In the genomic region with DNA sequence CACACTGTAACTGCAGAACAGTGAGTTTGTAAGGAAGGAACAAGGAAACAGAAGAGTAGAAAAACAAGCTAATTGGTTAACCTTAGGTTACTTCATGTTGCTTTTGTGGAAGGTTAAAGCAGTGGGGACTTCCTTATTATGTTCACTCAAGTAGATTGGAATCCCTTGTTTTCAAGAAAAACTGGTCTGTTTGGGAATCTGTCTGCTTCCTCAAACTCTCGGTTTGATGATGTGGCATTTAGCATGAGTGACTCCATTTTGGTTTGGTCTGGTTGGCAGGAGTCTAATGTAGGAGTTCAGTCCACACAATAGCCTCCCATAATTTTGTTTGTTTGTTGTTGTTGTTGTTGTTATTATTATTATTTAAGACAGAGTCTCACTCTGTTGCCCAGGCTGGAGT, we compare ENCODE assay signal across 1 cellular context.
TF ChIP-seq lines count a peak whose summit lies in the region.

No MANE protein-coding gene starts in this region.

TF ChIP-seq in IMR-90, 13 proteins besides CTCF, POLR2A, EP300 and RAD21 (continued from another document):
- no peak for TF ChIP-seq FOS (IDR thresholded peaks at IDR 0.05; ENCODE audit: low read depth, low read length)
- TF ChIP-seq RCOR1 (IDR thresholded peaks at IDR 0.05; ENCODE audit: insufficient replicate concordance, low read length) = no peak
- TF ChIP-seq BHLHE40 (IDR thresholded peaks at IDR 0.05; ENCODE audit: low read depth, low read length) = no peak
- TF ChIP-seq, protein P1, sequence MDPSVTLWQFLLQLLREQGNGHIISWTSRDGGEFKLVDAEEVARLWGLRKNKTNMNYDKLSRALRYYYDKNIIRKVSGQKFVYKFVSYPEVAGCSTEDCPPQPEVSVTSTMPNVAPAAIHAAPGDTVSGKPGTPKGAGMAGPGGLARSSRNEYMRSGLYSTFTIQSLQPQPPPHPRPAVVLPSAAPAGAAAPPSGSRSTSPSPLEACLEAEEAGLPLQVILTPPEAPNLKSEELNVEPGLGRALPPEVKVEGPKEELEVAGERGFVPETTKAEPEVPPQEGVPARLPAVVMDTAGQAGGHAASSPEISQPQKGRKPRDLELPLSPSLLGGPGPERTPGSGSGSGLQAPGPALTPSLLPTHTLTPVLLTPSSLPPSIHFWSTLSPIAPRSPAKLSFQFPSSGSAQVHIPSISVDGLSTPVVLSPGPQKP (IDR thresholded peaks at IDR 0.05; ENCODE audit: borderline replicate concordance, low read depth, low read length) = no peak
- TF ChIP-seq SMC3 (IDR thresholded peaks at IDR 0.05; ENCODE audit: low read depth, low read length) = no peak
- no peak for TF ChIP-seq NFE2L2 (IDR thresholded peaks at IDR 0.05; ENCODE audit: low read depth, low read length)
- no peak for TF ChIP-seq MAZ (IDR thresholded peaks at IDR 0.05; ENCODE audit: borderline replicate concordance, low read depth, low read length)
TF ChIP-seq in IMR-90: peak in this region for 0.
